8 cellular contexts compared by ENCODE assay signal in genomic region chr11:62324738-62325556, GRCh38. TPM values are rescaled to one million over a fixed set of nuclear protein-coding genes. Genes with fewer than 3 reads are reported as not detected.
DNase-seq lines count a peak whose midpoint lies in the region; ATAC-seq, FAIRE-seq and TF ChIP-seq lines count a peak whose summit lies in the region.

No MANE protein-coding gene starts in this region.

- DNase-seq in COLO668 (lab: John Stamatoyannopoulos, UW; ENCODE audit: unreplicated experiment) (peak; percentile 36), HUDEP-2 (lab: John Stamatoyannopoulos, UW; ENCODE audit: unreplicated experiment in 76 of 76) (peak in 48 of 76 experiments; percentile 2 to 63 (median 38)), SW480 (ENCODE audit: low spot score) (peak; percentile 31), astrocyte of the hippocampus (ENCODE audit: low read depth, low spot score) (peak; percentile 25), kidney (no peak)
- DNase-seq in stimulated activated CD8-positive, alpha-beta memory T cell treated with anti-CD3 and anti-CD28 coated beads, Interleukin-4, amount 100 ng/mL, for 48 hours = peak; percentile 87

- no peak for ATAC-seq in HG03565 (IDR thresholded peaks at IDR 0.05; ENCODE audit: unreplicated experiment)
- ATAC-seq in HG02759 (IDR thresholded peaks at IDR 0.05; ENCODE audit: unreplicated experiment) = no peak

- no peak overlapping the region for H3K9ac ChIP-seq in kidney (ENCODE audit: low read length in 2 of 2)

- no peak overlapping the region for H3K4me3 ChIP-seq in kidney (ENCODE audit: low read length in 2 of 2)

- intact Hi-C loops in kidney (cut with DNase I) = no loop called here

- peaks cover 2 to 3% of the 10 kb centered on the region in 2 donors for H3K4me1 ChIP-seq in kidney (ENCODE audit: control insufficient read depth in 1 of 2, insufficient read depth in 1 of 2, low read depth in 1 of 2, low read length in 2 of 2)

- H3K9me3 ChIP-seq in kidney (ENCODE audit: control insufficient read depth in 1 of 2, low read length in 2 of 2) = no peaks in the 10 kb centered on the region

- H3K36me3 ChIP-seq in kidney (ENCODE audit: control insufficient read depth in 1 of 2, insufficient read depth in 2 of 2, low read length in 2 of 2) = no peaks in the 10 kb centered on the region

- peak; percentile 28 for TF ChIP-seq CTCF in kidney (IDR thresholded peaks at IDR 0.05; ENCODE audit: borderline replicate concordance, extremely low read depth, insufficient read depth)

- no peak overlapping the region for H3K27ac ChIP-seq in kidney (ENCODE audit: low read depth in 2 of 2, low read length in 2 of 2)

- FAIRE-seq in kidney (lab: Jason Lieb, UNC) = no peak

RNA-seq across cellular contexts. Expression of gene ASRGL1, which starts 12.3 kb away (rescaled TPM):
- total RNA-seq in kidney = 62.2 TPM
- 85.6 TPM for polyA plus RNA-seq in kidney (ENCODE audit: insufficient read depth, low read depth, low replicate concordance)

RNA-seq across cellular contexts. Expression of gene SCGB1D4, which starts 26.1 kb away (rescaled TPM):
- total RNA-seq in kidney = not detected
- polyA plus RNA-seq in kidney (ENCODE audit: insufficient read depth, low read depth, low replicate concordance) = not detected

RNA-seq across cellular contexts. Expression of gene SCGB2A2, which starts 55.0 kb away (rescaled TPM):
- total RNA-seq in kidney = not detected
- not detected for polyA plus RNA-seq in kidney (ENCODE audit: insufficient read depth, low read depth, low replicate concordance)
